In genomic region chr14:95520346-95520745, GRCh38 we compare ENCODE assay signal across 10 cellular contexts. TPM values are rescaled to one million over a fixed set of nuclear protein-coding genes. Genes with fewer than 3 reads are reported as not detected.
A peak's percentile ranks its signal among the peaks of the same experiment; 100 is the strongest.
DNase-seq lines count a peak whose midpoint lies in the region; ATAC-seq and TF ChIP-seq lines count a peak whose summit lies in the region.
"Had no signal": no experiment of that assay in that cellular context is flagged by ENCODE, and none has a peak within 500 bp of the region (broad histone marks: within the 10 kb centered on the region; RNA-seq: fewer than 3 reads in every experiment).

No MANE protein-coding gene starts in this region.

- no peak for TF ChIP-seq CTCF in natural killer cell (IDR thresholded peaks at IDR 0.05)
- TF ChIP-seq CTCF in GM10266 (IDR thresholded peaks at IDR 0.05; ENCODE audit: control insufficient read depth, insufficient read depth, low read depth, missing control alignments): no peak

- DNase-seq in Karpas-422 (no peak), natural killer cell (no peak), D341Med (ENCODE audit: low spot score) (no peak), NCI-H524 treated with DMSO at 0.1 percent for 48 hours (lab: John Stamatoyannopoulos, UW) (no peak), GM10266 (ENCODE audit: extremely low spot score) (no peak)
- DNase-seq in activated naive CD8-positive, alpha-beta T cell treated with anti-CD3 and anti-CD28 coated beads, Interleukin-2, amount 10 ng/mL, durations not matched to agents 7 days and 5 days: no peak
- DNase-seq: DMS79 treated with DMSO at 0.1 percent for 48 hours, NCI-H187 had no signal

- H4K20me1 ChIP-seq in BLaER1 treated with 17β-estradiol and CSF1 and Interleukin-3, amounts not matched to agents 10 nM and 100 nM: peaks cover 0 to 5% (median 0%) of the 10 kb centered on the region in 11 experiments; a peak in 4 of 22 replicates
- H4K20me1 ChIP-seq in Karpas-422 (ENCODE audit: insufficient read depth, low read depth, low read length): no peaks in the 10 kb centered on the region; the same call in 1 of the 2 replicates

- intact Hi-C loops in natural killer cell (cut with micrococcal nuclease): no loop called here

- H3K27ac ChIP-seq in BLaER1 treated with 17β-estradiol and CSF1 and Interleukin-3, amounts not matched to agents 10 nM and 100 nM: peak overlapping the region; percentile 37 to 98 (median 94); a peak in 21 of 22 replicates
- H3K27ac ChIP-seq in Karpas-422 (ENCODE audit: low read length): no peak overlapping the region

- no peaks in the 10 kb centered on the region for H3K9me3 ChIP-seq in BLaER1 treated with 17β-estradiol and CSF1 and Interleukin-3, amounts not matched to agents 10 nM and 100 nM (replicated peaks in 1 of 11)
- no peaks in the 10 kb centered on the region for H3K9me3 ChIP-seq in Karpas-422 (ENCODE audit: low read length)

- peaks cover 71% of the 10 kb centered on the region for H3K4me1 Mint-ChIP-seq in activated naive CD8-positive, alpha-beta T cell treated with anti-CD3 and anti-CD28 coated beads, Interleukin-2, amount 10 ng/mL, durations not matched to agents 7 days and 5 days
- peaks cover 67 to 69% of the 10 kb centered on the region in 2 donors for H3K4me1 Mint-ChIP-seq in natural killer cell

- H3K27me3 Mint-ChIP-seq in activated naive CD8-positive, alpha-beta T cell treated with anti-CD3 and anti-CD28 coated beads, Interleukin-2, amount 10 ng/mL, durations not matched to agents 7 days and 5 days: no peaks in the 10 kb centered on the region
- no peaks in the 10 kb centered on the region for H3K27me3 Mint-ChIP-seq in natural killer cell (ENCODE audit: low read depth in 2 of 2)

- H3K79me2 ChIP-seq in Karpas-422 (ENCODE audit: low read length): no peaks in the 10 kb centered on the region

- H3K9ac ChIP-seq in BLaER1 treated with 17β-estradiol and CSF1 and Interleukin-3, amounts not matched to agents 10 nM and 100 nM: peak overlapping the region; percentile 35 to 92 (median 87); a peak in 21 of 22 replicates
- H3K9ac ChIP-seq in Karpas-422 (ENCODE audit: low read length): no peak overlapping the region

- POLR2A ChIA-PET in activated naive CD8-positive, alpha-beta T cell treated with anti-CD3 and anti-CD28 coated beads, Interleukin-2, amount 10 ng/mL, durations not matched to agents 7 days and 5 days (lab: Charles Lee): interaction anchor here (2.7 to 3.2 kb wide), 2 partner anchors 13 to 14 kb away, joined by 13 to 25 read pairs; partner anchors contain the start of gene GLRX5

- peaks cover 3% of the 10 kb centered on the region for H3K36me3 Mint-ChIP-seq in activated naive CD8-positive, alpha-beta T cell treated with anti-CD3 and anti-CD28 coated beads, Interleukin-2, amount 10 ng/mL, durations not matched to agents 7 days and 5 days
- no peaks in the 10 kb centered on the region for H3K36me3 Mint-ChIP-seq in natural killer cell

- no peaks in the 10 kb centered on the region for H3K36me3 ChIP-seq in BLaER1 treated with 17β-estradiol and CSF1 and Interleukin-3, amounts not matched to agents 10 nM and 100 nM
- H3K36me3 ChIP-seq in Karpas-422 (ENCODE audit: insufficient read depth, low read length): no peaks in the 10 kb centered on the region

- H3K4me3 ChIP-seq in BLaER1 treated with 17β-estradiol and CSF1 and Interleukin-3, amounts not matched to agents 10 nM and 100 nM: peak overlapping the region; percentile 29 to 85 (median 74); a peak in 17 of 20 replicates
- H3K4me3 ChIP-seq in Karpas-422 (ENCODE audit: low read length): no peak overlapping the region

- H3K27me3 ChIP-seq in BLaER1 treated with 17β-estradiol and CSF1 and Interleukin-3, amounts not matched to agents 10 nM and 100 nM: no peaks in the 10 kb centered on the region
- no peaks in the 10 kb centered on the region; the same call in 1 of the 2 replicates for H3K27me3 ChIP-seq in Karpas-422 (ENCODE audit: low read length)

- H3K4me1 ChIP-seq in BLaER1 treated with 17β-estradiol and CSF1 and Interleukin-3, amounts not matched to agents 10 nM and 100 nM: peaks cover 85 to 92% (median 89%) of the 10 kb centered on the region in 10 experiments
- H3K4me1 ChIP-seq in Karpas-422 (ENCODE audit: low read length): peaks cover 60% of the 10 kb centered on the region

- peak overlapping the region; percentile 83 to 99 (median 91) for H3K4me2 ChIP-seq in BLaER1 treated with 17β-estradiol and CSF1 and Interleukin-3, amounts not matched to agents 10 nM and 100 nM
- H3K4me2 ChIP-seq in Karpas-422 (ENCODE audit: low read depth, low read length, poor library complexity, severe bottlenecking): no peak overlapping the region

- 0 out of 2 replicates have a peak overlapping the region, but pooled peaks have one; percentile 18 for H2AFZ ChIP-seq in Karpas-422 (ENCODE audit: low read length)

- no peak for ATAC-seq in activated naive CD8-positive, alpha-beta T cell treated with anti-CD3 and anti-CD28 coated beads, Interleukin-2, amount 10 ng/mL, durations not matched to agents 7 days and 5 days (ENCODE audit: low read depth)
- no peak for ATAC-seq in natural killer cell
- no peak for ATAC-seq in HG02970 (IDR thresholded peaks at IDR 0.05; ENCODE audit: low FRiP score, unreplicated experiment)

- peak overlapping the region; percentile 97 for H3K27ac Mint-ChIP-seq in activated naive CD8-positive, alpha-beta T cell treated with anti-CD3 and anti-CD28 coated beads, Interleukin-2, amount 10 ng/mL, durations not matched to agents 7 days and 5 days
- peak overlapping the region; percentile 76 to 85 for H3K27ac Mint-ChIP-seq in natural killer cell

- no peaks in the 10 kb centered on the region for H3K9me2 ChIP-seq in Karpas-422 (replicated peaks; ENCODE audit: insufficient read depth, low read length)

- no peaks in the 10 kb centered on the region for H3K9me3 Mint-ChIP-seq in activated naive CD8-positive, alpha-beta T cell treated with anti-CD3 and anti-CD28 coated beads, Interleukin-2, amount 10 ng/mL, durations not matched to agents 7 days and 5 days
- H3K9me3 Mint-ChIP-seq in natural killer cell: no peaks in the 10 kb centered on the region

- peak overlapping the region; percentile 77 for H3K4me3 Mint-ChIP-seq in activated naive CD8-positive, alpha-beta T cell treated with anti-CD3 and anti-CD28 coated beads, Interleukin-2, amount 10 ng/mL, durations not matched to agents 7 days and 5 days
- H3K4me3 Mint-ChIP-seq in natural killer cell: peak overlapping the region; percentile 76

RNA-seq across cellular contexts. Expression of gene SYNE3, which starts 3.9 kb away (rescaled TPM):
- total RNA-seq in Karpas-422 (2014; rRNA removed; shearing (Covaris generic); ENCODE audit: low replicate concordance): 1.8 and 3.3 TPM in 2 replicates
- total RNA-seq in activated naive CD8-positive, alpha-beta T cell treated with anti-CD3 and anti-CD28 coated beads, Interleukin-2, amount 10 ng/mL, durations not matched to agents 7 days and 5 days: 10 to 100 TPM; 79.0 to 79.1 TPM
- 10 to 100 TPM; 10.6 to 17.3 (median 15.4) TPM for total RNA-seq in natural killer cell

RNA-seq across cellular contexts. Expression of gene GLRX5, which starts 14.5 kb away (rescaled TPM):
- 69.7 and 74.6 TPM in 2 replicates for total RNA-seq in Karpas-422 (2014; rRNA removed; shearing (Covaris generic); ENCODE audit: low replicate concordance)
- total RNA-seq in activated naive CD8-positive, alpha-beta T cell treated with anti-CD3 and anti-CD28 coated beads, Interleukin-2, amount 10 ng/mL, durations not matched to agents 7 days and 5 days: 10 to 100 TPM; 33.8 to 34.7 TPM
- 10 to 100 TPM; 16.7 to 26.0 (median 23.4) TPM for total RNA-seq in natural killer cell

Comparison
In these comparisons a context has a peak if more than half of its experiments do, and no peak if none do; other contexts are left out.
1. RNA of gene SYNE3, which starts 3.9 kb away (total RNA-seq): 79.0 to 79.1 TPM in activated naive CD8-positive, alpha-beta T cell treated with anti-CD3 and anti-CD28 coated beads, Interleukin-2, amount 10 ng/mL, durations not matched to agents 7 days and 5 days; 10.6 to 17.3 TPM in natural killer cell and 1.8 to 3.3 TPM in Karpas-422; every median in the first group is over 4 times any median in the second.